ENCODE assay signal across 1 cellular context in genomic region chr6:21451546-21452013, GRCh38.
TF ChIP-seq lines count a peak whose summit lies in the region.

No MANE protein-coding gene starts in this region.

TF ChIP-seq in HepG2, 621 proteins besides CTCF, POLR2A, EP300 and RAD21 (continued from another document and continues in another):
- TF ChIP-seq, protein P1, sequence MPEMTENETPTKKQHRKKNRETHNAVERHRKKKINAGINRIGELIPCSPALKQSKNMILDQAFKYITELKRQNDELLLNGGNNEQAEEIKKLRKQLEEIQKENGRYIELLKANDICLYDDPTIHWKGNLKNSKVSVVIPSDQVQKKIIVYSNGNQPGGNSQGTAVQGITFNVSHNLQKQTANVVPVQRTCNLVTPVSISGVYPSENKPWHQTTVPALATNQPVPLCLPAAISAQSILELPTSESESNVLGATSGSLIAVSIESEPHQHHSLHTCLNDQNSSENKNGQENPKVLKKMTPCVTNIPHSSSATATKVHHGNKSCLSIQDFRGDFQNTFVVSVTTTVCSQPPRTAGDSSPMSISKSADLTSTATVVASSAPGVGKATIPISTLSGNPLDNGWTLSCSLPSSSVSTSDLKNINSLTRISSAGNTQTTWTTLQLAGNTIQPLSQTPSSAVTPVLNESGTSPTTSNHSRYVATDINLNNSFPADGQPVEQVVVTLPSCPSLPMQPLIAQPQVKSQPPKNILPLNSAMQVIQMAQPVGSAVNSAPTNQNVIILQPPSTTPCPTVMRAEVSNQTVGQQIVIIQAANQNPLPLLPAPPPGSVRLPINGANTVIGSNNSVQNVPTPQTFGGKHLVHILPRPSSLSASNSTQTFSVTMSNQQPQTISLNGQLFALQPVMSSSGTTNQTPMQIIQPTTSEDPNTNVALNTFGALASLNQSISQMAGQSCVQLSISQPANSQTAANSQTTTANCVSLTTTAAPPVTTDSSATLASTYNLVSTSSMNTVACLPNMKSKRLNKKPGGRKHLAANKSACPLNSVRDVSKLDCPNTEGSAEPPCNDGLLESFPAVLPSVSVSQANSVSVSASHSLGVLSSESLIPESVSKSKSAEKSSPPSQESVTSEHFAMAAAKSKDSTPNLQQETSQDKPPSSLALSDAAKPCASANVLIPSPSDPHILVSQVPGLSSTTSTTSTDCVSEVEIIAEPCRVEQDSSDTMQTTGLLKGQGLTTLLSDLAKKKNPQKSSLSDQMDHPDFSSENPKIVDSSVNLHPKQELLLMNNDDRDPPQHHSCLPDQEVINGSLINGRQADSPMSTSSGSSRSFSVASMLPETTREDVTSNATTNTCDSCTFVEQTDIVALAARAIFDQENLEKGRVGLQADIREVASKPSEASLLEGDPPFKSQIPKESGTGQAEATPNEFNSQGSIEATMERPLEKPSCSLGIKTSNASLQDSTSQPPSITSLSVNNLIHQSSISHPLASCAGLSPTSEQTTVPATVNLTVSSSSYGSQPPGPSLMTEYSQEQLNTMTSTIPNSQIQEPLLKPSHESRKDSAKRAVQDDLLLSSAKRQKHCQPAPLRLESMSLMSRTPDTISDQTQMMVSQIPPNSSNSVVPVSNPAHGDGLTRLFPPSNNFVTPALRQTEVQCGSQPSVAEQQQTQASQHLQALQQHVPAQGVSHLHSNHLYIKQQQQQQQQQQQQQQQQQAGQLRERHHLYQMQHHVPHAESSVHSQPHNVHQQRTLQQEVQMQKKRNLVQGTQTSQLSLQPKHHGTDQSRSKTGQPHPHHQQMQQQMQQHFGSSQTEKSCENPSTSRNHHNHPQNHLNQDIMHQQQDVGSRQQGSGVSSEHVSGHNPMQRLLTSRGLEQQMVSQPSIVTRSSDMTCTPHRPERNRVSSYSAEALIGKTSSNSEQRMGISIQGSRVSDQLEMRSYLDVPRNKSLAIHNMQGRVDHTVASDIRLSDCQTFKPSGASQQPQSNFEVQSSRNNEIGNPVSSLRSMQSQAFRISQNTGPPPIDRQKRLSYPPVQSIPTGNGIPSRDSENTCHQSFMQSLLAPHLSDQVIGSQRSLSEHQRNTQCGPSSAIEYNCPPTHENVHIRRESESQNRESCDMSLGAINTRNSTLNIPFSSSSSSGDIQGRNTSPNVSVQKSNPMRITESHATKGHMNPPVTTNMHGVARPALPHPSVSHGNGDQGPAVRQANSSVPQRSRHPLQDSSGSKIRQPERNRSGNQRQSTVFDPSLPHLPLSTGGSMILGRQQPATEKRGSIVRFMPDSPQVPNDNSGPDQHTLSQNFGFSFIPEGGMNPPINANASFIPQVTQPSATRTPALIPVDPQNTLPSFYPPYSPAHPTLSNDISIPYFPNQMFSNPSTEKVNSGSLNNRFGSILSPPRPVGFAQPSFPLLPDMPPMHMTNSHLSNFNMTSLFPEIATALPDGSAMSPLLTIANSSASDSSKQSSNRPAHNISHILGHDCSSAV (CRISPR knock-in tag; IDR thresholded peaks at IDR 0.05; ENCODE audit: borderline replicate concordance) = no peak
- no peak for TF ChIP-seq ZNF546 (CRISPR knock-in tag; conservative IDR thresholded peaks at IDR 0.05)
- TF ChIP-seq, protein P2, sequence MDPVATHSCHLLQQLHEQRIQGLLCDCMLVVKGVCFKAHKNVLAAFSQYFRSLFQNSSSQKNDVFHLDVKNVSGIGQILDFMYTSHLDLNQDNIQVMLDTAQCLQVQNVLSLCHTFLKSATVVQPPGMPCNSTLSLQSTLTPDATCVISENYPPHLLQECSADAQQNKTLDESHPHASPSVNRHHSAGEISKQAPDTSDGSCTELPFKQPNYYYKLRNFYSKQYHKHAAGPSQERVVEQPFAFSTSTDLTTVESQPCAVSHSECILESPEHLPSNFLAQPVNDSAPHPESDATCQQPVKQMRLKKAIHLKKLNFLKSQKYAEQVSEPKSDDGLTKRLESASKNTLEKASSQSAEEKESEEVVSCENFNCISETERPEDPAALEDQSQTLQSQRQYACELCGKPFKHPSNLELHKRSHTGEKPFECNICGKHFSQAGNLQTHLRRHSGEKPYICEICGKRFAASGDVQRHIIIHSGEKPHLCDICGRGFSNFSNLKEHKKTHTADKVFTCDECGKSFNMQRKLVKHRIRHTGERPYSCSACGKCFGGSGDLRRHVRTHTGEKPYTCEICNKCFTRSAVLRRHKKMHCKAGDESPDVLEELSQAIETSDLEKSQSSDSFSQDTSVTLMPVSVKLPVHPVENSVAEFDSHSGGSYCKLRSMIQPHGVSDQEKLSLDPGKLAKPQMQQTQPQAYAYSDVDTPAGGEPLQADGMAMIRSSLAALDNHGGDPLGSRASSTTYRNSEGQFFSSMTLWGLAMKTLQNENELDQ (CRISPR knock-in tag; IDR thresholded peaks at IDR 0.05; ENCODE audit: borderline replicate concordance) = no peak
- TF ChIP-seq THYN1 (CRISPR knock-in tag; IDR thresholded peaks at IDR 0.05; ENCODE audit: borderline replicate concordance, low read depth) = no peak
- TF ChIP-seq SIN3B (IDR thresholded peaks at IDR 0.05; ENCODE audit: low read length) = no peak
- TF ChIP-seq HNRNPLL (IDR thresholded peaks at IDR 0.05; ENCODE audit: low read depth, low read length, poor library complexity, severe bottlenecking) = no peak
- TF ChIP-seq FOXK1 (CRISPR knock-in tag; IDR thresholded peaks at IDR 0.05; ENCODE audit: borderline replicate concordance, low read depth) = peak; percentile 84
- TF ChIP-seq ZNF292 (CRISPR knock-in tag; IDR thresholded peaks at IDR 0.05; ENCODE audit: borderline replicate concordance, low read depth) = no peak
- TF ChIP-seq ASH2L (IDR thresholded peaks at IDR 0.05; ENCODE audit: insufficient read length, low read depth, low read length) = peak; percentile 73
- no peak for TF ChIP-seq ZMAT3 (CRISPR knock-in tag; conservative IDR thresholded peaks at IDR 0.05)
- no peak for TF ChIP-seq YY1 (IDR thresholded peaks at IDR 0.05; ENCODE audit: insufficient read depth, insufficient replicate concordance, low read depth, low read length)
- peak; percentile 86; the same call in 1 of the 2 replicates for TF ChIP-seq HOMEZ (CRISPR knock-in tag; IDR thresholded peaks at IDR 0.05; ENCODE audit: low read depth)
- peak; percentile 58; the same call in 1 of the 2 replicates for TF ChIP-seq ZBED4 (CRISPR knock-in tag; IDR thresholded peaks at IDR 0.05; ENCODE audit: borderline replicate concordance)
- TF ChIP-seq ZMYM3 (CRISPR knock-in tag; IDR thresholded peaks at IDR 0.05) = no peak
- peak; percentile 93 for TF ChIP-seq ONECUT2 (CRISPR knock-in tag; IDR thresholded peaks at IDR 0.05)
- TF ChIP-seq ZNF264 (CRISPR knock-in tag; IDR thresholded peaks at IDR 0.05) = peak; percentile 42; the same call in 1 of the 2 replicates
- TF ChIP-seq ZNF839 (CRISPR knock-in tag; IDR thresholded peaks at IDR 0.05; ENCODE audit: borderline replicate concordance) = no peak
- peak; percentile 62 for TF ChIP-seq PHF21A (CRISPR knock-in tag; IDR thresholded peaks at IDR 0.05)
- no peak for TF ChIP-seq ZNF629 (CRISPR knock-in tag; conservative IDR thresholded peaks at IDR 0.05)
- peak; percentile 89 for TF ChIP-seq TBL1XR1 (IDR thresholded peaks at IDR 0.05; ENCODE audit: borderline replicate concordance, low read length, partially characterized antibody)
- peak; percentile 52; the same call in 1 of the 2 replicates for TF ChIP-seq ZNF792 (CRISPR knock-in tag; IDR thresholded peaks at IDR 0.05)
- no peak for TF ChIP-seq ADNP (CRISPR knock-in tag; IDR thresholded peaks at IDR 0.05)
- TF ChIP-seq ZNF30 (CRISPR knock-in tag; IDR thresholded peaks at IDR 0.05) = no peak
- no peak for TF ChIP-seq ZMYM2 (CRISPR knock-in tag; IDR thresholded peaks at IDR 0.05)
- TF ChIP-seq HNF4A (CRISPR knock-in tag; IDR thresholded peaks at IDR 0.05) = peak; percentile 20; the same call in 1 of the 2 replicates
- no peak for TF ChIP-seq SALL2 (CRISPR knock-in tag; IDR thresholded peaks at IDR 0.05)
- no peak for TF ChIP-seq HOXA3 (CRISPR knock-in tag; IDR thresholded peaks at IDR 0.05)
- TF ChIP-seq ZKSCAN8 (CRISPR knock-in tag; IDR thresholded peaks at IDR 0.05; ENCODE audit: borderline replicate concordance) = peak; percentile 72; the same call in 1 of the 2 replicates
- peak; percentile 49; the same call in 1 of the 2 replicates for TF ChIP-seq ZNF614 (CRISPR knock-in tag; IDR thresholded peaks at IDR 0.05; ENCODE audit: borderline replicate concordance)
- TF ChIP-seq DZIP1 (CRISPR knock-in tag; IDR thresholded peaks at IDR 0.05) = no peak
- no peak for TF ChIP-seq TSC22D2 (CRISPR knock-in tag; IDR thresholded peaks at IDR 0.05; ENCODE audit: borderline replicate concordance)
- peak; percentile 92 for TF ChIP-seq RXRB (CRISPR knock-in tag; IDR thresholded peaks at IDR 0.05; ENCODE audit: borderline replicate concordance)
- TF ChIP-seq ATF7 (IDR thresholded peaks at IDR 0.05) = no peak
- TF ChIP-seq ATF7 (CRISPR knock-in tag; IDR thresholded peaks at IDR 0.05) = no peak
- peak; percentile 54; the same call in 1 of the 2 replicates for TF ChIP-seq EHMT2 (IDR thresholded peaks at IDR 0.05; ENCODE audit: borderline replicate concordance, low read depth, low read length)
- peak; percentile 52; the same call in 1 of the 2 replicates for TF ChIP-seq SMYD3 (CRISPR knock-in tag; IDR thresholded peaks at IDR 0.05)
- TF ChIP-seq TRIM22 (IDR thresholded peaks at IDR 0.05) = no peak
- TF ChIP-seq THAP11 (CRISPR knock-in tag; IDR thresholded peaks at IDR 0.05) = peak; percentile 57
- peak; percentile 71; the same call in 1 of the 2 replicates for TF ChIP-seq SIX1 (CRISPR knock-in tag; IDR thresholded peaks at IDR 0.05; ENCODE audit: borderline replicate concordance)
- TF ChIP-seq, protein P3, sequence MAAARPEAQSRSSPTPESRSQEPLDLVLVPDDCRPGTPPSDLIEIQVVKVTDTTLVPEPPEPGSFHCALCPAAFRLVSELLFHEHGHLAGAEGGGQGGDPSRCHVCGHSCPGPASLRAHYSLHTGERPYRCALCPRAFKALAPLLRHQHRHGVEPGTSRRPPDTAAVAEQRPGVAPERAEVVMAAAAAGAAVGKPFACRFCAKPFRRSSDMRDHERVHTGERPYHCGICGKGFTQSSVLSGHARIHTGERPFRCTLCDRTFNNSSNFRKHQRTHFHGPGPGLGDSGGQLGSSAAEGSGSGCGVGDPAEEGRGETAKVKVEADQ (CRISPR knock-in tag; IDR thresholded peaks at IDR 0.05; ENCODE audit: borderline replicate concordance) = no peak
- peak; percentile 56; the same call in 1 of the 2 replicates for TF ChIP-seq KLF11 (CRISPR knock-in tag; IDR thresholded peaks at IDR 0.05)
- peak; percentile 95 for TF ChIP-seq ISL2 (CRISPR knock-in tag; IDR thresholded peaks at IDR 0.05)
- TF ChIP-seq SRSF1 (optimal IDR thresholded peaks at IDR 0.05; ENCODE audit: low read depth, low read length) = no peak
- TF ChIP-seq MATR3 (CRISPR knock-in tag; IDR thresholded peaks at IDR 0.05) = no peak
